In genomic region chr17:41647940-41648410, GRCh38 we compare ENCODE assay signal across 8 cellular contexts. TPM values are rescaled to one million over a fixed set of nuclear protein-coding genes. Genes with fewer than 3 reads are reported as not detected.
A peak's percentile ranks its signal among the peaks of the same experiment; 100 is the strongest.
DNase-seq lines count a peak whose midpoint lies in the region; ATAC-seq, FAIRE-seq and TF ChIP-seq lines count a peak whose summit lies in the region.

No MANE protein-coding gene starts in this region.

- H3K4me3 ChIP-seq in SJSA1 (peak overlapping the region; percentile 21), neural progenitor cell (peak overlapping the region; percentile 45), stomach (peak overlapping the region; percentile 35 to 54 (median 42))

- H3K9ac ChIP-seq in neural progenitor cell = no peak overlapping the region

- peak overlapping the region; percentile 78 for H3K4me2 ChIP-seq in neural progenitor cell

- no peak overlapping the region for H3K27ac ChIP-seq in SJSA1
- no peak overlapping the region for H3K27ac ChIP-seq in neural progenitor cell
- peak overlapping the region in 3 of 5 donors; percentile 18 to 70 (median 43) for H3K27ac ChIP-seq in stomach

- H4K20me1 ChIP-seq in neural progenitor cell (ENCODE audit: low read depth) = no peaks in the 10 kb centered on the region

- TF ChIP-seq CTCF in neural progenitor cell (IDR thresholded peaks at IDR 0.05) (peak; percentile 95), stomach (IDR thresholded peaks at IDR 0.05) (peak in 6 of 7 experiments; percentile 19 to 95 (median 92))

- 0 to 3% (median 1%) methylated on average over 13 to 22 of the region's 22 CpGs for WGBS in stomach, 5 donors

- H3K27ac Mint-ChIP-seq in neural progenitor cell = no peak overlapping the region

- peaks cover 6% of the 10 kb centered on the region for H3K4me1 Mint-ChIP-seq in neural progenitor cell

- intact Hi-C loops in stomach (cut with DNase I; ENCODE audit: low total_unique reads) = no loop called here

- no peaks in the 10 kb centered on the region for H3K27me3 ChIP-seq in SJSA1 (replicated peaks)
- no peaks in the 10 kb centered on the region for H3K27me3 ChIP-seq in neural progenitor cell
- no peaks in the 10 kb centered on the region for H3K27me3 ChIP-seq in stomach

- H3K4me1 ChIP-seq in SJSA1 (replicated peaks) (peaks cover 29% of the 10 kb centered on the region), neural progenitor cell (no peaks in the 10 kb centered on the region), stomach (peaks cover 25 to 44% (median 37%) of the 10 kb centered on the region in 4 donors)

- H3K36me3 ChIP-seq in SJSA1 = no peaks in the 10 kb centered on the region
- H3K36me3 ChIP-seq in neural progenitor cell = no peaks in the 10 kb centered on the region
- no peaks in the 10 kb centered on the region for H3K36me3 ChIP-seq in stomach

- no peaks in the 10 kb centered on the region for H3K36me3 Mint-ChIP-seq in neural progenitor cell

- no peaks in the 10 kb centered on the region for H3K9me3 Mint-ChIP-seq in neural progenitor cell

- FAIRE-seq in frontal cortex (lab: Jason Lieb, UNC) = no peak

- H2AFZ ChIP-seq in neural progenitor cell (replicated peaks) = peak overlapping the region; percentile 92

- peak overlapping the region; percentile 80 for H3K4me3 Mint-ChIP-seq in neural progenitor cell

- ATAC-seq in HG03108 (IDR thresholded peaks at IDR 0.05; ENCODE audit: unreplicated experiment) = no peak

- no peaks in the 10 kb centered on the region for H3K79me2 ChIP-seq in neural progenitor cell (ENCODE audit: low read depth)

- DNase-seq in GM03348 (ENCODE audit: low spot score) = peak; percentile 90
- DNase-seq in LHCN-M2 (ENCODE audit: low read depth) = peak; percentile 55
- peak; percentile 88 to 91 for DNase-seq in SJSA1 (ENCODE audit: low read depth in 1 of 2, low spot score in 2 of 2)
- DNase-seq in activated gamma-delta T cell treated with anti-CD3 and anti-CD28 coated beads, Interleukin-2, amount 50 U/mL, for 16 hours (ENCODE audit: low read depth) = peak; percentile 81
- peak; percentile 82 to 92 for DNase-seq in frontal cortex (ENCODE audit: low spot score in 2 of 2)
- DNase-seq in neural progenitor cell (ENCODE audit: low spot score) = peak; percentile 94
- DNase-seq in stomach = peak; percentile 95

- TF ChIP-seq EP300 in stomach (IDR thresholded peaks at IDR 0.05) = no peak

- peaks cover 5% of the 10 kb centered on the region for H3K27me3 Mint-ChIP-seq in neural progenitor cell (ENCODE audit: insufficient read depth, low read depth)

- H3F3A ChIP-seq in neural progenitor cell (ENCODE audit: low read depth) = peaks cover 8% of the 10 kb centered on the region

- no peaks in the 10 kb centered on the region for H3K9me3 ChIP-seq in SJSA1 (replicated peaks)
- H3K9me3 ChIP-seq in neural progenitor cell (ENCODE audit: low read depth) = no peaks in the 10 kb centered on the region
- H3K9me3 ChIP-seq in stomach = no peaks in the 10 kb centered on the region

- no peak for TF ChIP-seq POLR2A in stomach (IDR thresholded peaks at IDR 0.05)

RNA-seq across cellular contexts. Expression of gene KRT17, which starts 23.6 kb away (rescaled TPM):
- total RNA-seq in LHCN-M2 (2014; rRNA removed) (6.9 and 11.0 TPM in 2 replicates), frontal cortex (under 0.01 TPM), neural progenitor cell (ENCODE audit: low replicate concordance) (not detected in 2 replicates), stomach (10 to 100 TPM in 2 of 5 donors, 1 to 10 TPM in 2, not detected in 1; 1.6 to 13.6 (median 8.1) TPM)
- polyA plus RNA-seq in LHCN-M2 (2012) = 9.4 TPM
- 3,176 and 3,345 TPM in 2 replicates for total RNA-seq in SJSA1 (2014; rRNA removed; shearing (Covaris generic))
- 10 to 100 TPM in 1 of 3 donors, 1 to 10 TPM in 2; 2.0 to 14.2 (median 6.0) TPM for polyA plus RNA-seq in stomach

RNA-seq across cellular contexts. Expression of gene KRT16, which starts 35.4 kb away (rescaled TPM):
- total RNA-seq in LHCN-M2 (2014; rRNA removed) (not detected in 2 replicates), frontal cortex (not detected), neural progenitor cell (ENCODE audit: low replicate concordance) (not detected in 2 replicates), stomach (1 to 10 TPM in 1 of 5 donors, not detected in 4; 1.1 TPM)
- 0.06 TPM for polyA plus RNA-seq in LHCN-M2 (2012)
- 0.37 TPM in 1 of 2 replicates, not detected in the other for total RNA-seq in SJSA1 (2014; rRNA removed; shearing (Covaris generic))
- 10 to 100 TPM in 1 of 3 donors, 1 to 10 TPM in 1, not detected in 1; 1.3 to 32.8 TPM for polyA plus RNA-seq in stomach

RNA-seq across cellular contexts. Expression of gene EIF1, which starts 40.7 kb away (rescaled TPM):
- total RNA-seq in LHCN-M2 (2014; rRNA removed) (56.9 and 63.7 TPM in 2 replicates), frontal cortex (70.1 TPM), neural progenitor cell (ENCODE audit: low replicate concordance) (60.7 and 91.4 TPM in 2 replicates), stomach (100 to 1,000 TPM in 3 of 5 donors, 10 to 100 TPM in 2; 62.4 to 255 (median 187) TPM)
- polyA plus RNA-seq in LHCN-M2 (2012) = 768 TPM
- total RNA-seq in SJSA1 (2014; rRNA removed; shearing (Covaris generic)) = 80.1 and 91.0 TPM in 2 replicates
- polyA plus RNA-seq in stomach = 100 to 1,000 TPM; 333 to 972 (median 834) TPM

Comparison
In these comparisons a context has a peak if more than half of its experiments do, and no peak if none do; other contexts are left out.
1. H3K27ac ChIP-seq: peak in stomach (3 of 5); none in SJSA1 (single experiment) and neural progenitor cell (single experiment).
2. RNA of gene KRT17, which starts 23.6 kb away (total RNA-seq): 3,176 to 3,345 TPM in SJSA1; 6.9 to 11.0 TPM in LHCN-M2, 1.6 to 13.6 TPM in stomach, not detected in neural progenitor cell and under 0.01 TPM in frontal cortex (single experiment); every median in the first group is over 100 times any median in the second.
3. Peak in every context shown above with its lines, with median percentiles within 50 percentile points of each other: DNase-seq and H3K4me3 ChIP-seq.